In genomic region chr15:63668601-63669000, GRCh38 we compare ENCODE assay signal across 14 cellular contexts.
A peak's percentile ranks its signal among the peaks of the same experiment; 100 is the strongest.
DNase-seq lines count a peak whose midpoint lies in the region; ATAC-seq, FAIRE-seq and TF ChIP-seq lines count a peak whose summit lies in the region.
"Had no signal": no experiment of that assay in that cellular context is flagged by ENCODE, and none has a peak within 500 bp of the region (broad histone marks: within the 10 kb centered on the region; RNA-seq: fewer than 3 reads in every experiment).

No MANE protein-coding gene starts in this region.

- no peak for DNase-seq in activated naive CD4-positive, alpha-beta T cell treated with anti-CD3 and anti-CD28 coated beads, Interleukin-2, amount 10 ng/mL, durations not matched to agents 7 days and 5 days
- DNase-seq in activated naive CD4-positive, alpha-beta T cell treated with Interleukin-2 at 50 U/mL for 16 hours = no peak
- DNase-seq in Peyer's patch = no peak
- DNase-seq in SW 1271 (lab: John Stamatoyannopoulos, UW) = no peak
- DNase-seq in urothelium cell line (ENCODE audit: low spot score) = no peak
- DNase-seq: esophagus squamous epithelium, NCI-H1694 treated with DMSO at 0.1 percent for 48 hours, NCI-H774, SJCRH30 had no signal

- TF ChIP-seq POLR2A in Peyer's patch (IDR thresholded peaks at IDR 0.05) = no peak

- ATAC-seq in GM19452 (IDR thresholded peaks at IDR 0.05; ENCODE audit: unreplicated experiment) (no peak), GM19023 (IDR thresholded peaks at IDR 0.05; ENCODE audit: unreplicated experiment) (no peak)

- peak overlapping the region; percentile 95 for H3K27ac Mint-ChIP-seq in activated naive CD4-positive, alpha-beta T cell treated with anti-CD3 and anti-CD28 coated beads, Interleukin-2, amount 10 ng/mL, durations not matched to agents 7 days and 5 days
- peak overlapping the region; percentile 81 for H3K27ac Mint-ChIP-seq in dendritic cell treated with granulocyte-macrophage colony-stimulating factor and Interleukin-4, amounts not matched to agents 40 ng/mL and 50 ng/mL, for 4 days

- H3K9me3 ChIP-seq in Peyer's patch = no peaks in the 10 kb centered on the region
- H3K9me3 ChIP-seq: esophagus squamous epithelium, prostate gland, SJCRH30 had no signal

- H3K4me3 ChIP-seq in Peyer's patch = no peak overlapping the region
- H3K4me3 ChIP-seq: esophagus squamous epithelium, prostate gland, SJCRH30 had no signal

- FAIRE-seq in urothelium cell line (lab: Jason Lieb, UNC) = no peak
- FAIRE-seq: colon had no signal

- peaks cover 66% of the 10 kb centered on the region for H3K4me1 Mint-ChIP-seq in activated naive CD4-positive, alpha-beta T cell treated with anti-CD3 and anti-CD28 coated beads, Interleukin-2, amount 10 ng/mL, durations not matched to agents 7 days and 5 days
- peaks cover 17% of the 10 kb centered on the region for H3K4me1 Mint-ChIP-seq in dendritic cell treated with granulocyte-macrophage colony-stimulating factor and Interleukin-4, amounts not matched to agents 40 ng/mL and 50 ng/mL, for 4 days (ENCODE audit: low read depth)

- H3K9me3 Mint-ChIP-seq in activated naive CD4-positive, alpha-beta T cell treated with anti-CD3 and anti-CD28 coated beads, Interleukin-2, amount 10 ng/mL, durations not matched to agents 7 days and 5 days = no peaks in the 10 kb centered on the region
- no peaks in the 10 kb centered on the region for H3K9me3 Mint-ChIP-seq in dendritic cell treated with granulocyte-macrophage colony-stimulating factor and Interleukin-4, amounts not matched to agents 40 ng/mL and 50 ng/mL, for 4 days

- no peaks in the 10 kb centered on the region for H3K4me1 ChIP-seq in Peyer's patch
- H3K4me1 ChIP-seq: esophagus squamous epithelium, prostate gland had no signal

- intact Hi-C loops in dendritic cell treated with granulocyte-macrophage colony-stimulating factor and Interleukin-4, amounts not matched to agents 40 ng/mL and 50 ng/mL, for 4 days (cut with micrococcal nuclease) = loop anchor here (10.0 kb wide), 1 partner anchor 56 kb away; no protein-coding TSS in a partner anchor

- CTCF ChIA-PET in activated naive CD4-positive, alpha-beta T cell treated with anti-CD3 and anti-CD28 coated beads, Interleukin-2, amount 10 ng/mL, durations not matched to agents 7 days and 5 days (lab: Charles Lee) = interaction anchor here (1.5 kb wide), 1 partner anchor 58 kb away, joined by 5 read pairs; no protein-coding TSS in a partner anchor

- TF ChIP-seq CTCF in Peyer's patch (IDR thresholded peaks at IDR 0.05) = no peak

- H3K27me3 ChIP-seq in Peyer's patch = no peaks in the 10 kb centered on the region
- H3K27me3 ChIP-seq: esophagus squamous epithelium, SJCRH30 had no signal

- H3K4me3 Mint-ChIP-seq in activated naive CD4-positive, alpha-beta T cell treated with anti-CD3 and anti-CD28 coated beads, Interleukin-2, amount 10 ng/mL, durations not matched to agents 7 days and 5 days = peak overlapping the region; percentile 59
- peak overlapping the region; percentile 53 for H3K4me3 Mint-ChIP-seq in dendritic cell treated with granulocyte-macrophage colony-stimulating factor and Interleukin-4, amounts not matched to agents 40 ng/mL and 50 ng/mL, for 4 days

- peak overlapping the region in 3 of 4 donors; percentile 33 to 55 (median 53) for H3K27ac ChIP-seq in Peyer's patch
- H3K27ac ChIP-seq: prostate gland, SJCRH30 had no signal

- peaks cover 72% of the 10 kb centered on the region for H3K36me3 Mint-ChIP-seq in activated naive CD4-positive, alpha-beta T cell treated with anti-CD3 and anti-CD28 coated beads, Interleukin-2, amount 10 ng/mL, durations not matched to agents 7 days and 5 days
- peaks cover 88% of the 10 kb centered on the region for H3K36me3 Mint-ChIP-seq in dendritic cell treated with granulocyte-macrophage colony-stimulating factor and Interleukin-4, amounts not matched to agents 40 ng/mL and 50 ng/mL, for 4 days (ENCODE audit: low read depth)

- H3K27me3 Mint-ChIP-seq in activated naive CD4-positive, alpha-beta T cell treated with anti-CD3 and anti-CD28 coated beads, Interleukin-2, amount 10 ng/mL, durations not matched to agents 7 days and 5 days = no peaks in the 10 kb centered on the region
- H3K27me3 Mint-ChIP-seq in dendritic cell treated with granulocyte-macrophage colony-stimulating factor and Interleukin-4, amounts not matched to agents 40 ng/mL and 50 ng/mL, for 4 days = no peaks in the 10 kb centered on the region

- peaks cover 0 to 75% (median 0%) of the 10 kb centered on the region in 3 donors for H3K36me3 ChIP-seq in Peyer's patch
- H3K36me3 ChIP-seq: prostate gland had no signal
